23 cellular contexts compared by ENCODE assay signal in genomic region chr9:712643-713042, GRCh38.
DNase-seq lines count a peak whose midpoint lies in the region; ATAC-seq and TF ChIP-seq lines count a peak whose summit lies in the region.
"Had no signal": no experiment of that assay in that cellular context is flagged by ENCODE, and none has a peak within 500 bp of the region (broad histone marks: within the 10 kb centered on the region; RNA-seq: fewer than 3 reads in every experiment).

No MANE protein-coding gene starts in this region.

- H3K9me3 Mint-ChIP-seq in naive thymus-derived CD4-positive, alpha-beta T cell, result no peaks in the 10 kb centered on the region
- no peaks in the 10 kb centered on the region for H3K9me3 Mint-ChIP-seq in nephron progenitor cell
- H3K9me3 Mint-ChIP-seq: nephron had no signal

- H3K4me3 ChIP-seq in IMR-90 (ENCODE audit: insufficient read depth, low read depth, low read length) (no peak overlapping the region), stomach smooth muscle (ENCODE audit: low read length in 2 of 2) (peak overlapping the region in 1 of 2 donors; percentile 35), tibial nerve (no peak overlapping the region)
- no peak overlapping the region for H3K4me3 ChIP-seq in naive thymus-derived CD4-positive, alpha-beta T cell (ENCODE audit: low read length)
- H3K4me3 ChIP-seq: adrenal gland, cardiac muscle cell, HAP-1, SJCRH30 had no signal

- no peak overlapping the region for H2AFZ ChIP-seq in IMR-90 (replicated peaks; ENCODE audit: low read length, poor library complexity)

- no peak overlapping the region for H2BK5ac ChIP-seq in IMR-90 (ENCODE audit: low read depth, low read length, poor library complexity, severe bottlenecking)

- H2AK9ac ChIP-seq in IMR-90 (replicated peaks; ENCODE audit: low read depth, low read length, poor library complexity), result peak overlapping the region; percentile 77

- no peak for TF ChIP-seq EP300 in tibial nerve (IDR thresholded peaks at IDR 0.05)

- TF ChIP-seq RAD21 in IMR-90 (IDR thresholded peaks at IDR 0.05; ENCODE audit: low read length), result no peak

- H3K4me1 ChIP-seq in IMR-90 (ENCODE audit: control insufficient read depth, insufficient read depth, low read length) (peaks cover 18% of the 10 kb centered on the region), stomach smooth muscle (ENCODE audit: control insufficient read depth, insufficient read depth, low read length) (peaks cover 56% of the 10 kb centered on the region), tibial nerve (peaks cover 0 to 60% (median 23%) of the 10 kb centered on the region in 4 donors)
- H3K4me1 ChIP-seq in naive thymus-derived CD4-positive, alpha-beta T cell (ENCODE audit: control insufficient read depth in 2 of 2, insufficient read depth in 2 of 2, low read length in 2 of 2), result no peaks in the 10 kb centered on the region

- peaks cover 28% of the 10 kb centered on the region for H3K9me1 ChIP-seq in IMR-90 (ENCODE audit: insufficient read depth, low read length)

- intact Hi-C loops in IMR-90 (cut with micrococcal nuclease), result no loop called here
- intact Hi-C loops in naive thymus-derived CD4-positive, alpha-beta T cell (cut with micrococcal nuclease), result no loop called here

- no peak overlapping the region for H2BK20ac ChIP-seq in IMR-90 (ENCODE audit: low read depth, low read length)

- in situ Hi-C loops in IMR-90 (cut with MboI; ENCODE audit: low sequenced_read_pairs), result no loop called here

- peaks cover 0 to 13% (median 5%) of the 10 kb centered on the region in 5 donors for H3K27me3 Mint-ChIP-seq in naive thymus-derived CD4-positive, alpha-beta T cell
- no peaks in the 10 kb centered on the region for H3K27me3 Mint-ChIP-seq in nephron progenitor cell (ENCODE audit: low read depth, poor library complexity)

- no peak overlapping the region for H2BK15ac ChIP-seq in IMR-90 (ENCODE audit: low read depth, low read length)

- no peak overlapping the region for H3K4ac ChIP-seq in IMR-90 (ENCODE audit: low read depth, low read length)

- no peak overlapping the region for H2AK5ac ChIP-seq in IMR-90 (ENCODE audit: low read depth, low read length)

- TF ChIP-seq CTCF in IMR-90 (conservative IDR thresholded peaks at IDR 0.05; ENCODE audit: low read depth, low read length) (no peak), tibial nerve (IDR thresholded peaks at IDR 0.05) (no peak), nephron progenitor cell (IDR thresholded peaks at IDR 0.05) (no peak)

- ATAC-seq in IMR-90 (ENCODE audit: low read depth), result no peak
- ATAC-seq in naive thymus-derived CD4-positive, alpha-beta T cell, result peak; percentile 12
- ATAC-seq in GM19395 (IDR thresholded peaks at IDR 0.05; ENCODE audit: unreplicated experiment), result no peak

- H3K23ac ChIP-seq in IMR-90 (ENCODE audit: low read depth, low read length), result peak overlapping the region; percentile 58; the same call in 1 of the 2 replicates

- H3K4me1 Mint-ChIP-seq in naive thymus-derived CD4-positive, alpha-beta T cell, result peaks cover 0 to 5% (median 0%) of the 10 kb centered on the region in 7 donors
- H3K4me1 Mint-ChIP-seq in nephron progenitor cell, result peaks cover 46% of the 10 kb centered on the region

- H3K36me3 Mint-ChIP-seq in naive thymus-derived CD4-positive, alpha-beta T cell, result peaks cover 0 to 20% (median 13%) of the 10 kb centered on the region in 5 donors
- peaks cover 49% of the 10 kb centered on the region for H3K36me3 Mint-ChIP-seq in nephron progenitor cell (ENCODE audit: low read depth)

- no peak overlapping the region for H3K14ac ChIP-seq in IMR-90 (replicated peaks; ENCODE audit: low read depth, low read length)

- no peak overlapping the region for H4K5ac ChIP-seq in IMR-90 (ENCODE audit: low read depth, low read length)

- H3K9me3 ChIP-seq in IMR-90 (ENCODE audit: control insufficient read depth, insufficient read depth, low read length) (no peaks in the 10 kb centered on the region), stomach smooth muscle (ENCODE audit: control insufficient read depth in 2 of 2, low read length in 2 of 2) (no peaks in the 10 kb centered on the region), tibial nerve (no peaks in the 10 kb centered on the region)
- H3K9me3 ChIP-seq in naive thymus-derived CD4-positive, alpha-beta T cell (ENCODE audit: control insufficient read depth in 2 of 3, low read length in 3 of 3), result no peaks in the 10 kb centered on the region
- H3K9me3 ChIP-seq: adrenal gland, HAP-1, SJCRH30 had no signal

- H3K4me2 ChIP-seq in IMR-90 (ENCODE audit: low read depth, low read length), result no peak overlapping the region; the same call in 1 of the 2 replicates

- dilution Hi-C loops in IMR-90 (cut with HindIII; ENCODE audit: low sequenced_read_pairs, unreplicated experiment), result no loop called here

- DNase-seq in IMR-90 (no peak), caudate nucleus (lab: John Stamatoyannopoulos, UW) (no peak), tibial nerve (ENCODE audit: low spot score in 2 of 2) (no peak), nephron progenitor cell (no peak)
- no peak for DNase-seq in naive thymus-derived CD4-positive, alpha-beta T cell
- DNase-seq in activated effector memory CD4-positive, alpha-beta T cell treated with anti-CD3 and anti-CD28 coated beads, Interleukin-2, amount 50 U/mL, for 16 hours, result no peak
- DNase-seq: activated CD8-positive, alpha-beta memory T cell treated with anti-CD3 and anti-CD28 coated beads for 24 hours; activated naive CD4-positive, alpha-beta T cell; activated T-cell treated with anti-CD3 and anti-CD28 coated beads, Interleukin-2, amount 50 U/mL, for 1 hour; adrenal gland; Kasumi-1; midbrain; NCI-H1092; NCI-H187; NCI-H526 treated with DMSO at 0.1 percent for 48 hours; SJCRH30; stimulated activated CD8-positive, alpha-beta memory T cell treated with anti-CD3 and anti-CD28 coated beads, Interleukin-4, amount 100 ng/mL, for 48 hours; T-helper 1 cell had no signal

- H4K20me1 ChIP-seq in IMR-90 (ENCODE audit: insufficient read depth, low read length), result no peaks in the 10 kb centered on the region

- BruUV-seq in IMR-90 (replicated peaks; lab: Mats Ljungman, UMichigan), result no TSS peak

- no CpG with 5 or more reads among the region's 16 CpGs for WGBS in IMR-90 (ENCODE audit: extremely low coverage in 2 of 2, insufficient read length in 1 of 2), 2 experiments
- 94 to 96% methylated on average over 16 of the region's 16 CpGs for WGBS in tibial nerve, 2 donors

- H4K91ac ChIP-seq in IMR-90 (ENCODE audit: insufficient read depth, low read depth, low read length), result no peak overlapping the region

- H3K79me1 ChIP-seq in IMR-90 (ENCODE audit: low read depth in 1 of 2, low read length in 2 of 2), result peaks cover 31 to 69% of the 10 kb centered on the region in 2 experiments

- H3K18ac ChIP-seq in IMR-90 (ENCODE audit: low read depth, low read length), result no peak overlapping the region

- CTCF ChIA-PET in IMR-90 (lab: Yijun Ruan, JAX), result interaction anchor here (0.5 kb wide), 1 partner anchor 58 kb away, joined by 5 read pairs; no protein-coding TSS in a partner anchor
- CTCF ChIA-PET in naive thymus-derived CD4-positive, alpha-beta T cell (lab: Charles Lee), result no interaction called here

- H4K8ac ChIP-seq in IMR-90 (ENCODE audit: low read depth in 2 of 2, low read length in 2 of 2), result no peak overlapping the region; a peak in 1 of 4 replicates

- H3K4me3 Mint-ChIP-seq in naive thymus-derived CD4-positive, alpha-beta T cell, result no peak overlapping the region
- H3K4me3 Mint-ChIP-seq in nephron progenitor cell, result no peak overlapping the region

- H3K36me3 ChIP-seq in IMR-90 (ENCODE audit: control insufficient read depth, insufficient read depth, low read length) (peaks cover 27% of the 10 kb centered on the region), stomach smooth muscle (ENCODE audit: control insufficient read depth in 2 of 2, insufficient read depth in 2 of 2, low read length in 2 of 2) (peaks cover 19% of the 10 kb centered on the region in 2 donors), tibial nerve (peaks cover 0 to 29% (median 4%) of the 10 kb centered on the region in 3 donors)
- peaks cover 0 to 22% (median 0%) of the 10 kb centered on the region in 3 experiments for H3K36me3 ChIP-seq in naive thymus-derived CD4-positive, alpha-beta T cell (ENCODE audit: control insufficient read depth in 2 of 3, insufficient read depth in 3 of 3, low read length in 3 of 3)
- H3K36me3 ChIP-seq: cardiac muscle cell had no signal

- H3K27ac Mint-ChIP-seq in naive thymus-derived CD4-positive, alpha-beta T cell, result no peak overlapping the region
- H3K27ac Mint-ChIP-seq in nephron progenitor cell, result no peak overlapping the region
- H3K27ac Mint-ChIP-seq: nephron had no signal

- H3K27ac ChIP-seq in IMR-90 (ENCODE audit: insufficient read depth, low read length) (no peak overlapping the region), caudate nucleus (ENCODE audit: low read depth, low read length) (peak overlapping the region; percentile 79), stomach smooth muscle (ENCODE audit: low read length) (peak overlapping the region; percentile 37), tibial nerve (no peak overlapping the region)
- no peak overlapping the region for H3K27ac ChIP-seq in naive thymus-derived CD4-positive, alpha-beta T cell (ENCODE audit: low read depth, low read length)
- H3K27ac ChIP-seq: adrenal gland, cardiac muscle cell, SJCRH30 had no signal

- H3K9ac ChIP-seq in IMR-90 (ENCODE audit: low read depth, low read length) (no peak overlapping the region), stomach smooth muscle (ENCODE audit: low read length in 2 of 2) (no peak overlapping the region)

- no peak for TF ChIP-seq POLR2A in IMR-90 (IDR thresholded peaks at IDR 0.05; ENCODE audit: low read depth, low read length)
- no peak for TF ChIP-seq POLR2A in tibial nerve (IDR thresholded peaks at IDR 0.05)

- POLR2A ChIA-PET in IMR-90 (lab: Charles Lee; ENCODE audit: unreplicated experiment), result no interaction called here
- POLR2A ChIA-PET in naive thymus-derived CD4-positive, alpha-beta T cell (lab: Charles Lee), result no interaction called here

- H3K27me3 ChIP-seq in IMR-90 (ENCODE audit: control insufficient read depth, insufficient read depth, low read length) (no peaks in the 10 kb centered on the region), stomach smooth muscle (ENCODE audit: control insufficient read depth in 1 of 2, insufficient read depth in 2 of 2, low read length in 2 of 2) (no peaks in the 10 kb centered on the region), tibial nerve (no peaks in the 10 kb centered on the region)
- H3K27me3 ChIP-seq in naive thymus-derived CD4-positive, alpha-beta T cell (ENCODE audit: control insufficient read depth in 2 of 2, insufficient read depth in 2 of 2, low read length in 2 of 2), result no peaks in the 10 kb centered on the region
- H3K27me3 ChIP-seq: adrenal gland, cardiac muscle cell, SJCRH30 had no signal

- no peak overlapping the region for H3K56ac ChIP-seq in IMR-90 (ENCODE audit: extremely low read depth, insufficient read depth, low read length)

- no peak overlapping the region for H2BK120ac ChIP-seq in IMR-90 (ENCODE audit: low read depth, low read length)

Comparison
In these comparisons a context has a peak if more than half of its experiments do, and no peak if none do; other contexts are left out.
1. H3K27ac ChIP-seq: peak in caudate nucleus (single experiment) and stomach smooth muscle (single experiment); none in IMR-90 (single experiment), naive thymus-derived CD4-positive, alpha-beta T cell (single experiment) and tibial nerve (0 of 4).